ENCODE assay signal across 8 cellular contexts in the genomic region with DNA sequence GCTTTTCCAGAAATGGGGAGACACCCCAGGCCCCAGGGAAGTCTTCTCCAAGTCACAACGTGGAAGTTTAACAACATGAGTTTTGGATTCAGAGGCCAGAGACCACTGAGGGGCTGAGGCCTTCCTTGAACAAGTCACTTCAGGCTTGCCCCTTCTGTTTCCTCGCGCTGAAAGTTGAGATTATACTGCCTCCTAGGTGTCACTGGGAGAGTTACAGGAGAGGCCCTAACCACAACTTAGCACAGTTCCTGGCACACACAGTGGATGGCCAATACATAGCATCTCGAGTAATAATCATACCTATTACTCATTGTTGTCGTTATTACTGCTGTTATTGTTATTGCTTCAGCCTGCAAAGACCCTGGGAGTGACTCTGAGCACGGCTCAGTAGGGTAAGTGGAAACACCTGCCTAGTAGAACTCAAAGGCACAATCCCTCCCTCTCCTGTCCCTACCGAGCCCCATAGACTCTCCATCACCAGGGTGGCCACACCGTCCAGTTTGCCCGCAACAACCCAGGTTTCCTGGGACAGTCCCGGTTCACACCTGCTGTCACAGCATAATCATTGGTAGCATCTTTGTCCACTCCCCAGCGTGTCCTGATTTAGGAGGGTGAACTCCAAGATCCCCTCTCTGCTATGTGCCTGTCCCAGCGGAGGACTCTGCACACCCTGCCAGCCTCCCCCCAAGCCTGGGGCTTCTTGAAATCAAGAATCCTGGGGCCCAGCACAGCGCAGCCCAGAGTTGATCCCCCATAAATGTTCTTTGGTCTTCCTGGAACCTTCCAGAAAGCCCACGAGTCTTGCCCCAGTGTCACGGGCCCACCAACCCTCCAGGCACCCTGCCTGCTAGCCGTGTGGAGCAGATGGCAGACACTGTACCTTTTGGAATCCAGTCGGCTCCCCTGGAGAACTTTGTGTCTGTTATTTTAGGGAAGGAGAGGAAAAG.
A peak's percentile ranks its signal among the peaks of the same experiment; 100 is the strongest.
DNase-seq lines count a peak whose midpoint lies in the region; ATAC-seq and TF ChIP-seq lines count a peak whose summit lies in the region.

No MANE protein-coding gene starts in this region.

- no peaks in the 10 kb centered on the region for H3K27me3 ChIP-seq in psoas muscle (ENCODE audit: insufficient read depth in 3 of 3, low read length in 2 of 3)
- H3K27me3 ChIP-seq in adrenal gland, result no peaks in the 10 kb centered on the region

- 72 to 78% (median 72%) methylated on average over 17 of the region's 17 CpGs for WGBS in psoas muscle, 3 donors
- 76 to 80% (median 79%) methylated on average over 15 to 17 of the region's 17 CpGs for WGBS in adrenal gland, 4 donors

- peaks cover 7% of the 10 kb centered on the region for H3K4me1 Mint-ChIP-seq in stimulated activated naive CD8-positive, alpha-beta T cell treated with anti-CD3 and anti-CD28 coated beads, Interleukin-15, amount 100 ng/mL, for 72 hours

- no peak for TF ChIP-seq POLR2A in adrenal gland (IDR thresholded peaks at IDR 0.05)

- DNase-seq in stimulated activated naive CD8-positive, alpha-beta T cell treated with anti-CD3 and anti-CD28 coated beads, Interleukin-15, amount 100 ng/mL, for 72 hours, result peak in 1 of 2 donors; percentile 18
- DNase-seq in stimulated activated naive CD8-positive, alpha-beta T cell treated with anti-CD3 and anti-CD28 coated beads, Interleukin-15, Interleukin-2, amounts not matched to agents 100 U/mL and 50 U/mL, for 24 hours, result no peak
- DNase-seq in OCI-M1 (lab: John Stamatoyannopoulos, UW) (peak; percentile 29), fibroblast of pulmonary artery (ENCODE audit: low read depth) (peak; percentile 62), psoas muscle (no peak), adrenal gland (no peak), G401 (ENCODE audit: low spot score) (no peak)

- in situ Hi-C loops in G401 (cut with HindIII; ENCODE audit: low sequenced_read_pairs), result no loop called here

- peak; percentile 71 for ATAC-seq in stimulated activated naive CD8-positive, alpha-beta T cell treated with anti-CD3 and anti-CD28 coated beads, Interleukin-15, amount 100 ng/mL, for 72 hours
- ATAC-seq in stimulated activated naive CD8-positive, alpha-beta T cell treated with anti-CD3 and anti-CD28 coated beads, Interleukin-15, Interleukin-2, amounts not matched to agents 100 U/mL and 50 U/mL, for 24 hours, result no peak
- ATAC-seq in psoas muscle (peak in 3 of 4 donors; percentile 41 to 67 (median 49)), GM21786 (IDR thresholded peaks at IDR 0.05; ENCODE audit: unreplicated experiment) (no peak)

- no peaks in the 10 kb centered on the region for H3K27me3 Mint-ChIP-seq in stimulated activated naive CD8-positive, alpha-beta T cell treated with anti-CD3 and anti-CD28 coated beads, Interleukin-15, amount 100 ng/mL, for 72 hours

- H3K4me3 Mint-ChIP-seq in stimulated activated naive CD8-positive, alpha-beta T cell treated with anti-CD3 and anti-CD28 coated beads, Interleukin-15, amount 100 ng/mL, for 72 hours, result no peak overlapping the region

- no peaks in the 10 kb centered on the region for H3K9me3 ChIP-seq in psoas muscle
- H3K9me3 ChIP-seq in adrenal gland (replicated peaks in 1 of 3), result no peaks in the 10 kb centered on the region

- intact Hi-C loops in psoas muscle (cut with DNase I) (loop anchor here (5.0 to 10.0 kb wide), 4 partner anchors 251 to 747 kb away; no protein-coding TSS in a partner anchor), adrenal gland (cut with DNase I) (loop anchor here (5.0 kb wide), 2 partner anchors 319 to 739 kb away; no protein-coding TSS in a partner anchor)

- H3K27ac ChIP-seq in psoas muscle, result no peak overlapping the region
- H3K27ac ChIP-seq in adrenal gland, result no peak overlapping the region

- H3K27ac Mint-ChIP-seq in stimulated activated naive CD8-positive, alpha-beta T cell treated with anti-CD3 and anti-CD28 coated beads, Interleukin-15, amount 100 ng/mL, for 72 hours, result peak overlapping the region in 1 of 2 donors; percentile 16

- H3K4me3 ChIP-seq in fibroblast of pulmonary artery (replicated peaks; ENCODE audit: low read depth, low read length) (no peak overlapping the region), psoas muscle (no peak overlapping the region), adrenal gland (no peak overlapping the region)

- H3K36me3 ChIP-seq in psoas muscle (ENCODE audit: insufficient read depth in 1 of 2, low read depth in 1 of 2) (peaks cover 0 to 27% of the 10 kb centered on the region in 2 donors), adrenal gland (replicated peaks in 1 of 2) (peaks cover 0 to 29% of the 10 kb centered on the region in 2 donors)

- H3K9me3 Mint-ChIP-seq in stimulated activated naive CD8-positive, alpha-beta T cell treated with anti-CD3 and anti-CD28 coated beads, Interleukin-15, amount 100 ng/mL, for 72 hours, result no peaks in the 10 kb centered on the region

- peaks cover 3% of the 10 kb centered on the region for H3K4me1 ChIP-seq in psoas muscle
- peaks cover 0 to 6% of the 10 kb centered on the region in 2 donors for H3K4me1 ChIP-seq in adrenal gland (replicated peaks in 1 of 2)

- TF ChIP-seq CTCF in fibroblast of pulmonary artery (IDR thresholded peaks at IDR 0.05; ENCODE audit: low read length, missing control alignments) (peak; percentile 65), psoas muscle (IDR thresholded peaks at IDR 0.05) (peak; percentile 34), adrenal gland (IDR thresholded peaks at IDR 0.05) (peak in 3 of 6 experiments; percentile 42 to 43 (median 43))

Comparison
In these comparisons a context has a peak if more than half of its experiments do, and no peak if none do; other contexts are left out.
1. ATAC-seq: peak in stimulated activated naive CD8-positive, alpha-beta T cell treated with anti-CD3 and anti-CD28 coated beads, Interleukin-15, amount 100 ng/mL, for 72 hours (single experiment) and psoas muscle (3 of 4); none in stimulated activated naive CD8-positive, alpha-beta T cell treated with anti-CD3 and anti-CD28 coated beads, Interleukin-15, Interleukin-2, amounts not matched to agents 100 U/mL and 50 U/mL, for 24 hours (single experiment) and GM21786 (single experiment).
2. DNase-seq: peak in OCI-M1 (single experiment) and fibroblast of pulmonary artery (single experiment); none in stimulated activated naive CD8-positive, alpha-beta T cell treated with anti-CD3 and anti-CD28 coated beads, Interleukin-15, Interleukin-2, amounts not matched to agents 100 U/mL and 50 U/mL, for 24 hours (single experiment), psoas muscle (0 of 2), adrenal gland (0 of 7) and G401 (single experiment).